ENCODE assay signal across 1 cellular context in genomic region chr2:234488913-234489451, GRCh38.
TF ChIP-seq lines count a peak whose summit lies in the region.

No MANE protein-coding gene starts in this region.

TF ChIP-seq in HepG2, 621 proteins besides CTCF, POLR2A, EP300 and RAD21:
- no peak for TF ChIP-seq AHDC1 (CRISPR knock-in tag; IDR thresholded peaks at IDR 0.05; ENCODE audit: borderline replicate concordance)
- no peak for TF ChIP-seq JUN (CRISPR knock-in tag; IDR thresholded peaks at IDR 0.05)
- no peak for TF ChIP-seq DNMT3B (CRISPR knock-in tag; conservative IDR thresholded peaks at IDR 0.05)
- no peak for TF ChIP-seq MED8 (CRISPR knock-in tag; IDR thresholded peaks at IDR 0.05; ENCODE audit: insufficient replicate concordance)
- TF ChIP-seq ATAD3A (CRISPR knock-in tag; IDR thresholded peaks at IDR 0.05) = no peak
- TF ChIP-seq ZBTB25 (CRISPR knock-in tag; IDR thresholded peaks at IDR 0.05) = no peak
- TF ChIP-seq HNF4G (IDR thresholded peaks at IDR 0.05; ENCODE audit: borderline replicate concordance, low read depth, low read length) = no peak
- TF ChIP-seq HNF4G (CRISPR knock-in tag; IDR thresholded peaks at IDR 0.05; ENCODE audit: borderline replicate concordance, low read depth) = no peak
- TF ChIP-seq RCOR2 (CRISPR knock-in tag; IDR thresholded peaks at IDR 0.05) = no peak
- TF ChIP-seq NFE2L1 (CRISPR knock-in tag; IDR thresholded peaks at IDR 0.05; ENCODE audit: borderline replicate concordance) = no peak
- TF ChIP-seq ZEB1 (IDR thresholded peaks at IDR 0.05; ENCODE audit: insufficient replicate concordance, low read depth) = no peak
- TF ChIP-seq ZBTB20 (CRISPR knock-in tag; IDR thresholded peaks at IDR 0.05; ENCODE audit: borderline replicate concordance, low read depth) = no peak
- no peak for TF ChIP-seq FOXK1 (CRISPR knock-in tag; IDR thresholded peaks at IDR 0.05; ENCODE audit: borderline replicate concordance, low read depth)
- no peak for TF ChIP-seq SETDB1 (CRISPR knock-in tag; IDR thresholded peaks at IDR 0.05; ENCODE audit: borderline replicate concordance)
